ENCODE assay signal across 8 cellular contexts in genomic region chr3:42300013-42300412, GRCh38. TPM values are rescaled to one million over a fixed set of nuclear protein-coding genes. Genes with fewer than 3 reads are reported as not detected.
DNase-seq lines count a peak whose midpoint lies in the region; ATAC-seq, FAIRE-seq and TF ChIP-seq lines count a peak whose summit lies in the region.

No MANE protein-coding gene starts in this region.

- no peaks in the 10 kb centered on the region for H3K27me3 ChIP-seq in CD8-positive, alpha-beta T cell (ENCODE audit: insufficient read depth, low read length)
- H3K27me3 ChIP-seq in adipocyte (replicated peaks; ENCODE audit: control insufficient read depth, insufficient read depth, low read length) (peaks cover 17% of the 10 kb centered on the region), suprapubic skin (peaks cover 1% of the 10 kb centered on the region)

- peaks cover 13% of the 10 kb centered on the region for H3K27me3 Mint-ChIP-seq in CD8-positive, alpha-beta T cell (ENCODE audit: low read depth)

- no peak overlapping the region for H3K27ac ChIP-seq in CD8-positive, alpha-beta T cell (ENCODE audit: low read depth, low read length)
- no peak overlapping the region for H3K27ac ChIP-seq in suprapubic skin

- H3K9ac ChIP-seq in adipocyte (ENCODE audit: low read length): no peak overlapping the region

- no peak overlapping the region for H3K4me3 Mint-ChIP-seq in CD8-positive, alpha-beta T cell

- POLR2A ChIA-PET in CD8-positive, alpha-beta T cell (lab: Charles Lee): no interaction called here

- no peaks in the 10 kb centered on the region for H3K9me3 Mint-ChIP-seq in CD8-positive, alpha-beta T cell

- peak in 4 of 7 experiments; percentile 2 to 26 (median 12) for DNase-seq in CD8-positive, alpha-beta T cell
- peak; percentile 22 for DNase-seq in HTR-8/SVneo (ENCODE audit: insufficient read length, low spot score)
- peak; percentile 41 for DNase-seq in adipocyte (ENCODE audit: low read depth)
- DNase-seq in left lobe of liver (ENCODE audit: low spot score): no peak
- no peak for DNase-seq in suprapubic skin (ENCODE audit: low spot score in 2 of 2)
- DNase-seq in GF-D8 (lab: John Stamatoyannopoulos, UW): no peak
- DNase-seq in anterior cingulate cortex (lab: John Stamatoyannopoulos, UW): no peak

- H3K27ac Mint-ChIP-seq in CD8-positive, alpha-beta T cell: no peak overlapping the region

- ATAC-seq in CD8-positive, alpha-beta T cell: no peak
- ATAC-seq in left lobe of liver: peak; percentile 79
- no peak for ATAC-seq in GM19328 (IDR thresholded peaks at IDR 0.05; ENCODE audit: unreplicated experiment)

- WGBS in suprapubic skin: 13% methylated on average over 3 of the region's 3 CpGs

- no peak for TF ChIP-seq CTCF in CD8-positive, alpha-beta T cell (IDR thresholded peaks at IDR 0.05)
- no peak for TF ChIP-seq CTCF in suprapubic skin (IDR thresholded peaks at IDR 0.05)

- no peaks in the 10 kb centered on the region for H3K9me3 ChIP-seq in CD8-positive, alpha-beta T cell (ENCODE audit: low read length)
- H3K9me3 ChIP-seq in adipocyte (ENCODE audit: control insufficient read depth, low read length): no peaks in the 10 kb centered on the region
- H3K9me3 ChIP-seq in suprapubic skin: no peaks in the 10 kb centered on the region

- TF ChIP-seq POLR2A in suprapubic skin (IDR thresholded peaks at IDR 0.05): no peak

- no peaks in the 10 kb centered on the region for H3K4me1 ChIP-seq in CD8-positive, alpha-beta T cell (ENCODE audit: insufficient read depth, low read length)
- H3K4me1 ChIP-seq in adipocyte (ENCODE audit: control insufficient read depth, insufficient read depth, low read length) (no peaks in the 10 kb centered on the region), suprapubic skin (no peaks in the 10 kb centered on the region)

- peaks cover 3% of the 10 kb centered on the region for H3K4me1 Mint-ChIP-seq in CD8-positive, alpha-beta T cell (ENCODE audit: low read depth)

- no peak for TF ChIP-seq EP300 in suprapubic skin (IDR thresholded peaks at IDR 0.05)

- H3K4me3 ChIP-seq in CD8-positive, alpha-beta T cell (ENCODE audit: low read depth, low read length): no peak overlapping the region
- H3K4me3 ChIP-seq in adipocyte (ENCODE audit: low read length) (no peak overlapping the region), suprapubic skin (no peak overlapping the region)

- no peaks in the 10 kb centered on the region for H3K36me3 ChIP-seq in CD8-positive, alpha-beta T cell (ENCODE audit: insufficient read depth, low read length)
- H3K36me3 ChIP-seq in adipocyte (ENCODE audit: control insufficient read depth, insufficient read depth, low read length, severe bottlenecking): no peaks in the 10 kb centered on the region
- H3K36me3 ChIP-seq in suprapubic skin: no peaks in the 10 kb centered on the region

- H3K36me3 Mint-ChIP-seq in CD8-positive, alpha-beta T cell: no peaks in the 10 kb centered on the region

- peak; percentile 58 for FAIRE-seq in HTR-8/SVneo (lab: Jason Lieb, UNC)

- intact Hi-C loops in CD8-positive, alpha-beta T cell (cut with DNase I, micrococcal nuclease): no loop called here

- CTCF ChIA-PET in CD8-positive, alpha-beta T cell (lab: Charles Lee): no interaction called here

RNA-seq across cellular contexts. Expression of gene CCK, which starts 34.0 kb away (rescaled TPM):
- not detected for total RNA-seq in CD8-positive, alpha-beta T cell
- total RNA-seq in left lobe of liver (not detected), suprapubic skin (1 to 10 TPM in 1 of 4 donors, not detected in 3; 1.3 TPM)

Comparison
In these comparisons a context has a peak if more than half of its experiments do, and no peak if none do; other contexts are left out.
1. DNase-seq: peak in CD8-positive, alpha-beta T cell (4 of 7), HTR-8/SVneo (single experiment) and adipocyte (single experiment); none in left lobe of liver (single experiment), suprapubic skin (0 of 2), GF-D8 (single experiment) and anterior cingulate cortex (0 of 58).